Comparison of ENCODE assay signal across 7 cellular contexts in genomic region chr19:14564651-14565297, GRCh38. TPM values are rescaled to one million over a fixed set of nuclear protein-coding genes. Genes with fewer than 3 reads are reported as not detected.
"Had no signal": no experiment of that assay in that cellular context is flagged by ENCODE, and none has a peak within 500 bp of the region (broad histone marks: within the 10 kb centered on the region; RNA-seq: fewer than 3 reads in every experiment).

No MANE protein-coding gene starts in this region.

RNA-seq across cellular contexts. Expression of gene CLEC17A, which starts 18.1 kb away (rescaled TPM):
- total RNA-seq: activated CD4-positive, alpha-beta memory T cell treated with anti-CD3 and anti-CD28 coated beads, Interleukin-2, amount 10 ng/mL, durations not matched to agents 7 days and 5 days; chondrocyte; endothelial cell of umbilical vein; hepatocyte; pulmonary artery endothelial cell; thoracic aorta; upper lobe of left lung had no signal
- polyA plus RNA-seq: hepatocyte had no signal
